Comparison of ENCODE assay signal across 1 cellular context in genomic region chr12:49548822-49549648, GRCh38.
A peak's percentile ranks its signal among the peaks of the same experiment; 100 is the strongest.
TF ChIP-seq lines count a peak whose summit lies in the region.

No MANE protein-coding gene starts in this region.

TF ChIP-seq in H1, 55 proteins besides CTCF, POLR2A, EP300 and RAD21:
- TF ChIP-seq KDM1A (IDR thresholded peaks at IDR 0.05; ENCODE audit: borderline replicate concordance, low read length) (0 out of 2 replicates have a peak, but pooled peaks have one; percentile 6), RBBP5 (IDR thresholded peaks at IDR 0.05; ENCODE audit: borderline replicate concordance, low read depth, low read length) (no peak), FOSL1 (IDR thresholded peaks at IDR 0.05; ENCODE audit: insufficient read depth, low read depth, low read length) (no peak), MAFK (IDR thresholded peaks at IDR 0.05; ENCODE audit: low read depth, low read length) (no peak), NANOG (IDR thresholded peaks at IDR 0.05; ENCODE audit: insufficient read depth, low read depth, low read length, poor library complexity, severe bottlenecking) (no peak), RFX5 (IDR thresholded peaks at IDR 0.05; ENCODE audit: borderline replicate concordance, low read depth, low read length) (no peak), CBX5 (IDR thresholded peaks at IDR 0.05; ENCODE audit: low read depth, low read length) (no peak), POU5F1 (IDR thresholded peaks at IDR 0.05; ENCODE audit: low read depth, low read length) (no peak), YY1 (IDR thresholded peaks at IDR 0.05; ENCODE audit: low read depth, low read length) (peak; percentile 18; the same call in 1 of the 2 replicates), ATF2 (IDR thresholded peaks at IDR 0.05; ENCODE audit: low read length) (no peak), JUN (IDR thresholded peaks at IDR 0.05; ENCODE audit: low read depth, low read length) (no peak), CEBPB (IDR thresholded peaks at IDR 0.05; ENCODE audit: low read depth, low read length) (no peak), SIN3A (conservative IDR thresholded peaks at IDR 0.05 in 1 of 2, IDR thresholded peaks at IDR 0.05 in 1 of 2; ENCODE audit: low read depth in 1 of 2, low read length in 2 of 2) (no peak), CTBP2 (IDR thresholded peaks at IDR 0.05; ENCODE audit: borderline replicate concordance, insufficient read depth, insufficient read length, low read length) (peak; percentile 34), SIRT6 (IDR thresholded peaks at IDR 0.05; ENCODE audit: low read length) (no peak), SIX5 (IDR thresholded peaks at IDR 0.05; ENCODE audit: low read depth, low read length) (no peak), BCL11A (IDR thresholded peaks at IDR 0.05; ENCODE audit: low read depth in 2 of 2, low read length in 2 of 2) (no peak), NRF1 (IDR thresholded peaks at IDR 0.05; ENCODE audit: low read depth, low read length) (no peak), JUND (IDR thresholded peaks at IDR 0.05; ENCODE audit: low read length) (no peak), SRF (IDR thresholded peaks at IDR 0.05; ENCODE audit: low read depth, low read length) (no peak), BACH1 (IDR thresholded peaks at IDR 0.05; ENCODE audit: low read length) (peak; percentile 2; the same call in 1 of the 2 replicates), RXRA (IDR thresholded peaks at IDR 0.05; ENCODE audit: insufficient read depth, low read depth, low read length) (no peak), CHD1 (IDR thresholded peaks at IDR 0.05; ENCODE audit: low read depth, low read length) (no peak), POLR2AphosphoS5 (IDR thresholded peaks at IDR 0.05; ENCODE audit: low read depth, low read length) (no peak), SP2 (IDR thresholded peaks at IDR 0.05; ENCODE audit: low read length) (no peak), GABPA (IDR thresholded peaks at IDR 0.05; ENCODE audit: borderline replicate concordance, insufficient read depth, low read length) (no peak), HDAC2 (IDR thresholded peaks at IDR 0.05; ENCODE audit: borderline replicate concordance in 1 of 2, low read depth in 2 of 2, low read length in 2 of 2) (0 out of 4 replicates have a peak, but pooled peaks of 1 of the 2 experiments have one; percentile 40), SUZ12 (IDR thresholded peaks at IDR 0.05; ENCODE audit: low read length) (peak; percentile 74; the same call in 1 of the 2 replicates), TEAD4 (IDR thresholded peaks at IDR 0.05; ENCODE audit: low read depth, low read length) (no peak), SP1 (IDR thresholded peaks at IDR 0.05; ENCODE audit: low read depth, low read length) (no peak), PHF8 (conservative IDR thresholded peaks at IDR 0.05; ENCODE audit: low read depth, low read length) (peak; percentile 44; the same call in 1 of the 2 replicates), TAF1 (IDR thresholded peaks at IDR 0.05; ENCODE audit: low read depth, low read length) (no peak), RNF2 (IDR thresholded peaks at IDR 0.05; ENCODE audit: borderline replicate concordance, low read depth, low read length, missing control alignments, poor library complexity, severe bottlenecking) (no peak), EZH2 (IDR thresholded peaks at IDR 0.05; ENCODE audit: low read depth, low read length, severe bottlenecking) (peak; percentile 66), SAP30 (IDR thresholded peaks at IDR 0.05; ENCODE audit: insufficient read depth, insufficient replicate concordance, low read length) (no peak), KDM5A (IDR thresholded peaks at IDR 0.05; ENCODE audit: low read length) (no peak), CHD7 (IDR thresholded peaks at IDR 0.05; ENCODE audit: insufficient replicate concordance, low read length) (no peak), KDM4A (IDR thresholded peaks at IDR 0.05; ENCODE audit: low read depth, low read length, severe bottlenecking) (peak; percentile 79), ASH2L (IDR thresholded peaks at IDR 0.05; ENCODE audit: low read length) (peak; percentile 32), ATF3 (IDR thresholded peaks at IDR 0.05; ENCODE audit: insufficient read depth, low read depth, low read length) (no peak), HDAC6 (IDR thresholded peaks at IDR 0.05; ENCODE audit: low read depth, low read length) (no peak), ZNF274 (IDR thresholded peaks at IDR 0.05; ENCODE audit: borderline replicate concordance, extremely low read depth, low read length) (no peak), BRCA1 (IDR thresholded peaks at IDR 0.05; ENCODE audit: low read depth, low read length) (no peak), CBX8 (IDR thresholded peaks at IDR 0.05; ENCODE audit: borderline replicate concordance, low read depth, low read length) (no peak), GTF2F1 (IDR thresholded peaks at IDR 0.05; ENCODE audit: borderline replicate concordance, low read depth, low read length) (no peak)
- TF ChIP-seq, protein P1, sequence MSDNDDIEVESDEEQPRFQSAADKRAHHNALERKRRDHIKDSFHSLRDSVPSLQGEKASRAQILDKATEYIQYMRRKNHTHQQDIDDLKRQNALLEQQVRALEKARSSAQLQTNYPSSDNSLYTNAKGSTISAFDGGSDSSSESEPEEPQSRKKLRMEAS (IDR thresholded peaks at IDR 0.05): peak; percentile 81; the same call in 1 of the 2 replicates
- TF ChIP-seq, protein P2, sequence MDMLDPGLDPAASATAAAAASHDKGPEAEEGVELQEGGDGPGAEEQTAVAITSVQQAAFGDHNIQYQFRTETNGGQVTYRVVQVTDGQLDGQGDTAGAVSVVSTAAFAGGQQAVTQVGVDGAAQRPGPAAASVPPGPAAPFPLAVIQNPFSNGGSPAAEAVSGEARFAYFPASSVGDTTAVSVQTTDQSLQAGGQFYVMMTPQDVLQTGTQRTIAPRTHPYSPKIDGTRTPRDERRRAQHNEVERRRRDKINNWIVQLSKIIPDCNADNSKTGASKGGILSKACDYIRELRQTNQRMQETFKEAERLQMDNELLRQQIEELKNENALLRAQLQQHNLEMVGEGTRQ (IDR thresholded peaks at IDR 0.05; ENCODE audit: low read length): no peak
- TF ChIP-seq, protein P3, sequence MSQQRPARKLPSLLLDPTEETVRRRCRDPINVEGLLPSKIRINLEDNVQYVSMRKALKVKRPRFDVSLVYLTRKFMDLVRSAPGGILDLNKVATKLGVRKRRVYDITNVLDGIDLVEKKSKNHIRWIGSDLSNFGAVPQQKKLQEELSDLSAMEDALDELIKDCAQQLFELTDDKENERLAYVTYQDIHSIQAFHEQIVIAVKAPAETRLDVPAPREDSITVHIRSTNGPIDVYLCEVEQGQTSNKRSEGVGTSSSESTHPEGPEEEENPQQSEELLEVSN (IDR thresholded peaks at IDR 0.05): peak; percentile 71; the same call in 1 of the 2 replicates
